ENCODE assay signal across 25 cellular contexts in genomic region chr16:75868636-75869389, GRCh38.
"Had no signal": no experiment of that assay in that cellular context is flagged by ENCODE, and none has a peak within 500 bp of the region (broad histone marks: within the 10 kb centered on the region; RNA-seq: fewer than 3 reads in every experiment).

No MANE protein-coding gene starts in this region.

- H3K27me3 ChIP-seq: ascending aorta, MG63, Peyer's patch, SJCRH30 had no signal

- H3K4me1 ChIP-seq: ascending aorta, body of pancreas, Peyer's patch, SJCRH30 had no signal

- H3K9me3 ChIP-seq: ascending aorta, body of pancreas, MG63, Peyer's patch, SJCRH30 had no signal

- H3K27ac ChIP-seq: ascending aorta, body of pancreas, Peyer's patch, RWPE1, SJCRH30 had no signal

- H3K36me3 ChIP-seq: ascending aorta, MG63, Peyer's patch, SJCRH30 had no signal

- ATAC-seq: activated CD8-positive, alpha-beta T cell treated with anti-CD3 and anti-CD28 coated beads, Interleukin-2, amount 10 ng/mL, durations not matched to agents 7 days and 5 days; body of pancreas; T-helper 17 cell; WTC11 had no signal

- H3K4me3 ChIP-seq: ascending aorta, body of pancreas, MG63, Peyer's patch, SJCRH30 had no signal

- DNase-seq: activated CD4-positive, alpha-beta T cell treated with anti-CD3 and anti-CD28 coated beads for 48 hours; activated CD4-positive, alpha-beta T cell treated with anti-CD3 and anti-CD28 coated beads, Interleukin-2, amount 50 U/mL, for 4 hours; activated CD4-positive, CD25-positive, alpha-beta regulatory T cell treated with anti-CD3 and anti-CD28 coated beads, Interleukin-2, amount 50 U/mL, for 72 hours; activated CD8-positive, alpha-beta memory T cell treated with anti-CD3 and anti-CD28 coated beads, Interleukin-2, amount 50 U/mL, for 48 hours; activated CD8-positive, alpha-beta T cell treated with anti-CD3 and anti-CD28 coated beads, Interleukin-2, amount 10 ng/mL, durations not matched to agents 7 days and 5 days; activated naive CD4-positive, alpha-beta T cell; activated T-cell treated with anti-CD3 and anti-CD28 coated beads, Interleukin-2, amount 50 U/mL, for 1 hour; body of pancreas; MG63; MV-4-11; NCI-H1092 treated with DMSO at 0.1 percent for 48 hours; NCI-H1417 treated with DMSO at 0.1 percent for 48 hours; NCI-H1694; NCI-H2029; NCI-H345; NCI-H510A; NCI-H526 treated with DMSO at 0.1 percent for 48 hours; Peyer's patch; Right ventricle myocardium superior; SJCRH30; T-helper 17 cell; T-helper 9 cell had no signal
